In genomic region chr2:177020524-177021119, GRCh38 we compare ENCODE assay signal across 12 cellular contexts.
A peak's percentile ranks its signal among the peaks of the same experiment; 100 is the strongest.
DNase-seq lines count a peak whose midpoint lies in the region; TF ChIP-seq lines count a peak whose summit lies in the region.
"Had no signal": no experiment of that assay in that cellular context is flagged by ENCODE, and none has a peak within 500 bp of the region (broad histone marks: within the 10 kb centered on the region; RNA-seq: fewer than 3 reads in every experiment).

No MANE protein-coding gene starts in this region.

- H3K36me3 ChIP-seq in SK-N-SH (replicated peaks in 1 of 2; ENCODE audit: control insufficient read depth in 1 of 2, insufficient read depth in 2 of 2, low read length in 1 of 2), result no peaks in the 10 kb centered on the region
- H3K36me3 ChIP-seq in esophagus squamous epithelium, result no peaks in the 10 kb centered on the region
- H3K36me3 ChIP-seq: HAP-1 had no signal

- WGBS in SK-N-SH (ENCODE audit: low lambda C conversion rate), result 47% methylated on average over 5 of the region's 5 CpGs
- 75 to 92% methylated on average over 5 of the region's 5 CpGs for WGBS in esophagus squamous epithelium, 2 donors

- H3K79me2 ChIP-seq in SK-N-SH (ENCODE audit: insufficient read depth), result no peaks in the 10 kb centered on the region

- no peaks in the 10 kb centered on the region for H3F3A ChIP-seq in SK-N-SH (replicated peaks; ENCODE audit: insufficient read depth)

- TF ChIP-seq CTCF in SK-N-SH (IDR thresholded peaks at IDR 0.05), result no peak
- TF ChIP-seq CTCF in esophagus squamous epithelium (IDR thresholded peaks at IDR 0.05), result no peak

- POLR2A ChIA-PET in SK-N-SH (lab: Yijun Ruan, JAX), result no interaction called here

- H3K27ac ChIP-seq in SK-N-SH (ENCODE audit: low read depth in 2 of 2, low read length in 1 of 2), result no peak overlapping the region
- no peak overlapping the region for H3K27ac ChIP-seq in esophagus squamous epithelium

- DNase-seq in NCI-H526 (lab: John Stamatoyannopoulos, UW) (peak; percentile 53 to 72), NCI-H82 (lab: John Stamatoyannopoulos, UW) (peak; percentile 81), left kidney (ENCODE audit: low read depth, low spot score) (peak; percentile 14), SK-N-SH (no peak), esophagus squamous epithelium (lab: John Stamatoyannopoulos, UW) (no peak)
- no peak for DNase-seq in activated CD4-positive, alpha-beta T cell treated with anti-CD3 and anti-CD28 coated beads for 1 hour
- DNase-seq: CD8-positive, alpha-beta T cell; COR-L47; DMS53; GF-D8; HFFc6 had no signal

- no peak for TF ChIP-seq EP300 in SK-N-SH (IDR thresholded peaks at IDR 0.05; ENCODE audit: borderline replicate concordance in 1 of 2, low read depth in 1 of 2, low read length in 1 of 2)

- no peaks in the 10 kb centered on the region for H3K9me2 ChIP-seq in SK-N-SH

- H3K4me1 ChIP-seq in SK-N-SH (ENCODE audit: control insufficient read depth in 1 of 2, insufficient read depth in 2 of 2, low read depth in 1 of 2, low read length in 1 of 2) (peaks cover 0 to 8% of the 10 kb centered on the region in 2 experiments; a peak in 1 of 4 replicates), esophagus squamous epithelium (no peaks in the 10 kb centered on the region)
- H3K4me1 ChIP-seq: HAP-1 had no signal

- H3K9me3 ChIP-seq in SK-N-SH (no peaks in the 10 kb centered on the region), esophagus squamous epithelium (no peaks in the 10 kb centered on the region)
- H3K9me3 ChIP-seq: HAP-1 had no signal

- intact Hi-C loops in esophagus squamous epithelium (cut with DNase I), result no loop called here

- H3K4me3 ChIP-seq in SK-N-SH (ENCODE audit: low read depth in 2 of 2, low read length in 1 of 2), result no peak overlapping the region
- no peak overlapping the region for H3K4me3 ChIP-seq in esophagus squamous epithelium
- H3K4me3 ChIP-seq: HAP-1 had no signal

- no peaks in the 10 kb centered on the region for H4K20me1 ChIP-seq in SK-N-SH (ENCODE audit: insufficient read depth)

- no peak overlapping the region for H2AFZ ChIP-seq in SK-N-SH (ENCODE audit: low read depth)

- no peak for TF ChIP-seq RAD21 in SK-N-SH (IDR thresholded peaks at IDR 0.05; ENCODE audit: low read length)

- CTCF ChIA-PET in SK-N-SH (lab: Yijun Ruan, JAX), result interaction anchor here (1.2 kb wide), 1 partner anchor 52 kb away, joined by 3 read pairs; no protein-coding TSS in a partner anchor

- H3K27me3 ChIP-seq in SK-N-SH (ENCODE audit: insufficient read depth) (peaks cover 5% of the 10 kb centered on the region; the same call in 1 of the 2 replicates), esophagus squamous epithelium (peaks cover 0 to 4% (median 0%) of the 10 kb centered on the region in 4 donors)

- TF ChIP-seq POLR2A in esophagus squamous epithelium (IDR thresholded peaks at IDR 0.05), result no peak

- no peak overlapping the region for H3K4me2 ChIP-seq in SK-N-SH

- H3K9ac ChIP-seq in SK-N-SH, result no peak overlapping the region

TF ChIP-seq in SK-N-SH, 30 proteins besides CTCF, POLR2A, EP300 and RAD21:
- TF ChIP-seq FOXJ3 (CRISPR knock-in tag; IDR thresholded peaks at IDR 0.05) (no peak), RCOR1 (IDR thresholded peaks at IDR 0.05; ENCODE audit: low read length) (no peak), JUND (IDR thresholded peaks at IDR 0.05) (no peak), FOSL2 (IDR thresholded peaks at IDR 0.05; ENCODE audit: borderline replicate concordance, low read depth) (no peak), MXI1 (IDR thresholded peaks at IDR 0.05; ENCODE audit: low read depth, low read length) (no peak), GATA2 (CRISPR knock-in tag; IDR thresholded peaks at IDR 0.05) (no peak), CHD2 (IDR thresholded peaks at IDR 0.05; ENCODE audit: low read length, partially characterized antibody) (no peak), NFIC (IDR thresholded peaks at IDR 0.05; ENCODE audit: borderline replicate concordance) (no peak), SIN3A (IDR thresholded peaks at IDR 0.05; ENCODE audit: borderline replicate concordance, low read depth, low read length) (no peak), RXRA (IDR thresholded peaks at IDR 0.05; ENCODE audit: borderline replicate concordance, low read depth) (no peak), GABPA (IDR thresholded peaks at IDR 0.05; ENCODE audit: low read depth) (no peak)
- TF ChIP-seq, protein P1, sequence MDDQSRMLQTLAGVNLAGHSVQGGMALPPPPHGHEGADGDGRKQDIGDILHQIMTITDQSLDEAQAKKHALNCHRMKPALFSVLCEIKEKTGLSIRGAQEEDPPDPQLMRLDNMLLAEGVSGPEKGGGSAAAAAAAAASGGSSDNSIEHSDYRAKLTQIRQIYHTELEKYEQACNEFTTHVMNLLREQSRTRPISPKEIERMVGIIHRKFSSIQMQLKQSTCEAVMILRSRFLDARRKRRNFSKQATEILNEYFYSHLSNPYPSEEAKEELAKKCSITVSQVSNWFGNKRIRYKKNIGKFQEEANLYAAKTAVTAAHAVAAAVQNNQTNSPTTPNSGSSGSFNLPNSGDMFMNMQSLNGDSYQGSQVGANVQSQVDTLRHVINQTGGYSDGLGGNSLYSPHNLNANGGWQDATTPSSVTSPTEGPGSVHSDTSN (IDR thresholded peaks at IDR 0.05), result no peak

Comparison
In these comparisons a context has a peak if more than half of its experiments do, and no peak if none do; other contexts are left out.
1. DNase-seq: peak in NCI-H526 (2 of 2), NCI-H82 (single experiment) and left kidney (single experiment); none in SK-N-SH (single experiment), activated CD4-positive, alpha-beta T cell treated with anti-CD3 and anti-CD28 coated beads for 1 hour (single experiment) and esophagus squamous epithelium (single experiment).